ENCODE assay signal across 1 cellular context in the genomic region with DNA sequence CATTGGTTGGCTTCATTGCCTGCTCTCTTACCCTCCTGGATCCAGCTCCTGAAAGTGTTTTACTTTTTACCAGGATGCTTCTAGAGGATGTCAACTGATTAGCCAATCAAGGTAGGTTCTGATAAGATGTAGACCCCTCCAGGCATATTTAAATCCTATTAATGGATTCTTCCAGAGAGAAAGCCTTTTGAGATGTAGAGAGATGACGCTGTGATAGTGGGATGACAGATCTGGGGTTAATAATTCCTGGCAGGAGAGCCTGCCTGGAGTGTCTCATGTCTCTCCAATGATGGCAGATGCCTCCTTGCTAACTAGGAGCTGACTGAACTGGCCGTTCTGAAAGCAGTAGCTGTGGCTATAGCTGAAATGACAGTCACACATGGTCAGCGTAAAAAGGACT.
A peak's percentile ranks its signal among the peaks of the same experiment; 100 is the strongest.
TF ChIP-seq lines count a peak whose summit lies in the region.

No MANE protein-coding gene starts in this region.

TF ChIP-seq in SK-N-SH treated with all-trans-retinoic acid at 6 μM for 48 hours, 23 proteins besides CTCF, POLR2A, EP300 and RAD21 (continued from another document):
- TF ChIP-seq, protein P1, sequence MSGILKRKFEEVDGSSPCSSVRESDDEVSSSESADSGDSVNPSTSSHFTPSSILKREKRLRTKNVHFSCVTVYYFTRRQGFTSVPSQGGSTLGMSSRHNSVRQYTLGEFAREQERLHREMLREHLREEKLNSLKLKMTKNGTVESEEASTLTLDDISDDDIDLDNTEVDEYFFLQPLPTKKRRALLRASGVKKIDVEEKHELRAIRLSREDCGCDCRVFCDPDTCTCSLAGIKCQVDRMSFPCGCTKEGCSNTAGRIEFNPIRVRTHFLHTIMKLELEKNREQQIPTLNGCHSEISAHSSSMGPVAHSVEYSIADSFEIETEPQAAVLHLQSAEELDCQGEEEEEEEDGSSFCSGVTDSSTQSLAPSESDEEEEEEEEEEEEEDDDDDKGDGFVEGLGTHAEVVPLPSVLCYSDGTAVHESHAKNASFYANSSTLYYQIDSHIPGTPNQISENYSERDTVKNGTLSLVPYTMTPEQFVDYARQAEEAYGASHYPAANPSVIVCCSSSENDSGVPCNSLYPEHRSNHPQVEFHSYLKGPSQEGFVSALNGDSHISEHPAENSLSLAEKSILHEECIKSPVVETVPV (CRISPR knock-in tag; IDR thresholded peaks at IDR 0.05): no peak
- TF ChIP-seq GLIS3 (CRISPR knock-in tag; IDR thresholded peaks at IDR 0.05) (no peak), CSDC2 (CRISPR knock-in tag; IDR thresholded peaks at IDR 0.05) (no peak), PPARA (CRISPR knock-in tag; IDR thresholded peaks at IDR 0.05; ENCODE audit: borderline replicate concordance) (no peak), BACH2 (CRISPR knock-in tag; IDR thresholded peaks at IDR 0.05; ENCODE audit: borderline replicate concordance) (no peak), RARB (CRISPR knock-in tag; IDR thresholded peaks at IDR 0.05) (no peak), OSR1 (CRISPR knock-in tag; IDR thresholded peaks at IDR 0.05) (no peak), ARNTL (CRISPR knock-in tag; IDR thresholded peaks at IDR 0.05; ENCODE audit: borderline replicate concordance, low read depth) (no peak), ISL1 (CRISPR knock-in tag; IDR thresholded peaks at IDR 0.05) (peak; percentile 41; the same call in 1 of the 2 replicates)
